In the genomic region with DNA sequence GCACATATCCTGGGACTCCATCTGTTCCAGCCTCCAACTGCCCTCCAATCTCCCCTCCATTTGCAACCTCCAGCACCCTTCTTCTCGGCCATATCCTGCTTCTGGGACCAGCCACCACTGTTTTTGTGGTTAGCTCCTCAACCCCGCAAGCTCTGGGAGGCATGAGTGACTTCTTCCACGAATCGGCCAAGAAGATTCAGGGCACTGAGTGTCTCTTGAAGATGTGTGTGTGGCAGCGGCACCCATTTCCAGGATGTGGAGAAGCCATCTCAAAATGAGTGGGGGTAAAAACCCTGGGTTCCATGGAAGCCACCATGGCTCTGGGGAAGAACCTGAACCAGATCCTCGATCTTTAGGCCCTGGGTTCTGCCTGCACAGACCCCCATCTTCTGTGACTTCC, we compare ENCODE assay signal across 25 cellular contexts.
DNase-seq lines count a peak whose midpoint lies in the region; ATAC-seq lines count a peak whose summit lies in the region.
"Had no signal": no experiment of that assay in that cellular context is flagged by ENCODE, and none has a peak within 500 bp of the region (broad histone marks: within the 10 kb centered on the region; RNA-seq: fewer than 3 reads in every experiment).

No MANE protein-coding gene starts in this region.

- no peak for DNase-seq in activated naive CD4-positive, alpha-beta T cell treated with anti-CD3 and anti-CD28 coated beads, Interleukin-2, amount 50 U/mL, for 16 hours
- DNase-seq in activated naive CD8-positive, alpha-beta T cell treated with anti-CD3 and anti-CD28 coated beads, Interleukin-2, amount 50 U/mL, for 24 hours = no peak
- no peak for DNase-seq in stimulated activated naive CD8-positive, alpha-beta T cell treated with anti-CD3 and anti-CD28 coated beads, Interleukin-15, amount 100 ng/mL, for 72 hours
- DNase-seq in ACHN = no peak
- DNase-seq: activated CD4-positive, CD25-positive, alpha-beta regulatory T cell treated with anti-CD3 and anti-CD28 coated beads, Interleukin-2, amount 50 U/mL, for 72 hours; anterior cingulate cortex; caudate nucleus; DMS79 treated with DMSO at 0.1 percent for 48 hours; dorsolateral prefrontal cortex; H7; left lung; midbrain; NCI-H1105 treated with DMSO at 0.1 percent for 48 hours; NCI-H2107; NCI-H510A treated with DMSO at 0.1 percent for 48 hours; posterior cingulate gyrus; RPMI8226; sigmoid colon; T-helper 9 cell had no signal

- no peaks in the 10 kb centered on the region for H3K27me3 Mint-ChIP-seq in activated naive CD4-positive, alpha-beta T cell treated with anti-CD3 and anti-CD28 coated beads, Interleukin-2, amount 50 U/mL, for 24 hours
- no peaks in the 10 kb centered on the region for H3K27me3 Mint-ChIP-seq in T-helper 1 cell treated with Interleukin-12 subunit alpha and Interleukin-12 subunit beta and Interleukin-4 antibody, amounts not matched to agents 30 μg/mL and 1 μg/mL, for 36 hours (ENCODE audit: low read depth)
- H3K27me3 Mint-ChIP-seq in activated naive CD8-positive, alpha-beta T cell treated with anti-CD3 and anti-CD28 coated beads, Interleukin-2, amount 50 U/mL, for 24 hours = no peaks in the 10 kb centered on the region
- no peaks in the 10 kb centered on the region for H3K27me3 Mint-ChIP-seq in stimulated activated naive CD8-positive, alpha-beta T cell treated with anti-CD3 and anti-CD28 coated beads, Interleukin-15, amount 100 ng/mL, for 72 hours
- H3K27me3 Mint-ChIP-seq: stimulated activated memory B cell treated with anti-CD40 and anti-IgM and Interleukin-4, amounts not matched to agents 10 μg/mL and 1 μg/mL and 100 μg/mL, for 72 hours had no signal

- H3K27ac Mint-ChIP-seq in activated naive CD4-positive, alpha-beta T cell treated with anti-CD3 and anti-CD28 coated beads, Interleukin-2, amount 50 U/mL, for 24 hours = peak overlapping the region; percentile 92
- peak overlapping the region; percentile 45 for H3K27ac Mint-ChIP-seq in T-helper 1 cell treated with Interleukin-12 subunit alpha and Interleukin-12 subunit beta and Interleukin-4 antibody, amounts not matched to agents 30 μg/mL and 1 μg/mL, for 36 hours
- peak overlapping the region; percentile 80 for H3K27ac Mint-ChIP-seq in activated naive CD8-positive, alpha-beta T cell treated with anti-CD3 and anti-CD28 coated beads, Interleukin-2, amount 50 U/mL, for 24 hours
- H3K27ac Mint-ChIP-seq in stimulated activated naive CD8-positive, alpha-beta T cell treated with anti-CD3 and anti-CD28 coated beads, Interleukin-15, amount 100 ng/mL, for 72 hours = peak overlapping the region in 1 of 2 donors; percentile 60
- H3K27ac Mint-ChIP-seq: stimulated activated memory B cell treated with anti-CD40 and anti-IgM and Interleukin-4, amounts not matched to agents 10 μg/mL and 1 μg/mL and 100 μg/mL, for 72 hours had no signal

- H3K36me3 Mint-ChIP-seq in activated naive CD4-positive, alpha-beta T cell treated with anti-CD3 and anti-CD28 coated beads, Interleukin-2, amount 50 U/mL, for 24 hours = peaks cover 8% of the 10 kb centered on the region
- H3K36me3 Mint-ChIP-seq in T-helper 1 cell treated with Interleukin-12 subunit alpha and Interleukin-12 subunit beta and Interleukin-4 antibody, amounts not matched to agents 30 μg/mL and 1 μg/mL, for 36 hours (ENCODE audit: low read depth) = peaks cover 15% of the 10 kb centered on the region
- peaks cover 5% of the 10 kb centered on the region for H3K36me3 Mint-ChIP-seq in activated naive CD8-positive, alpha-beta T cell treated with anti-CD3 and anti-CD28 coated beads, Interleukin-2, amount 50 U/mL, for 24 hours (ENCODE audit: low read depth)

- ATAC-seq in activated naive CD8-positive, alpha-beta T cell treated with anti-CD3 and anti-CD28 coated beads, Interleukin-2, amount 50 U/mL, for 24 hours = peak; percentile 43
- ATAC-seq in stimulated activated naive CD8-positive, alpha-beta T cell treated with anti-CD3 and anti-CD28 coated beads, Interleukin-15, amount 100 ng/mL, for 72 hours = no peak
- ATAC-seq in HG03342 (IDR thresholded peaks at IDR 0.05; ENCODE audit: unreplicated experiment) = no peak
- no peak for ATAC-seq in HG03439 (IDR thresholded peaks at IDR 0.05; ENCODE audit: unreplicated experiment)
- ATAC-seq: left lung; stimulated activated memory B cell treated with anti-CD40 and anti-IgM and Interleukin-4, amounts not matched to agents 10 μg/mL and 1 μg/mL and 100 μg/mL, for 72 hours had no signal

- H3K4me3 Mint-ChIP-seq in activated naive CD4-positive, alpha-beta T cell treated with anti-CD3 and anti-CD28 coated beads, Interleukin-2, amount 50 U/mL, for 24 hours = no peak overlapping the region
- H3K4me3 Mint-ChIP-seq in T-helper 1 cell treated with Interleukin-12 subunit alpha and Interleukin-12 subunit beta and Interleukin-4 antibody, amounts not matched to agents 30 μg/mL and 1 μg/mL, for 36 hours = peak overlapping the region; percentile 5
- peak overlapping the region; percentile 39 for H3K4me3 Mint-ChIP-seq in activated naive CD8-positive, alpha-beta T cell treated with anti-CD3 and anti-CD28 coated beads, Interleukin-2, amount 50 U/mL, for 24 hours
- peak overlapping the region; percentile 42 to 59 for H3K4me3 Mint-ChIP-seq in stimulated activated naive CD8-positive, alpha-beta T cell treated with anti-CD3 and anti-CD28 coated beads, Interleukin-15, amount 100 ng/mL, for 72 hours
- H3K4me3 Mint-ChIP-seq: nephron; stimulated activated memory B cell treated with anti-CD40 and anti-IgM and Interleukin-4, amounts not matched to agents 10 μg/mL and 1 μg/mL and 100 μg/mL, for 72 hours had no signal

- in situ Hi-C loops in ACHN (cut with HindIII; ENCODE audit: low pct_ligation_motif_present, low pct_unique_long_range_greater_than_20kb, low sequenced_read_pairs) = no loop called here

- H3K9me3 Mint-ChIP-seq in activated naive CD4-positive, alpha-beta T cell treated with anti-CD3 and anti-CD28 coated beads, Interleukin-2, amount 50 U/mL, for 24 hours = no peaks in the 10 kb centered on the region
- no peaks in the 10 kb centered on the region for H3K9me3 Mint-ChIP-seq in T-helper 1 cell treated with Interleukin-12 subunit alpha and Interleukin-12 subunit beta and Interleukin-4 antibody, amounts not matched to agents 30 μg/mL and 1 μg/mL, for 36 hours
- H3K9me3 Mint-ChIP-seq in activated naive CD8-positive, alpha-beta T cell treated with anti-CD3 and anti-CD28 coated beads, Interleukin-2, amount 50 U/mL, for 24 hours = no peaks in the 10 kb centered on the region
- H3K9me3 Mint-ChIP-seq in stimulated activated naive CD8-positive, alpha-beta T cell treated with anti-CD3 and anti-CD28 coated beads, Interleukin-15, amount 100 ng/mL, for 72 hours = no peaks in the 10 kb centered on the region
- H3K9me3 Mint-ChIP-seq: nephron; stimulated activated memory B cell treated with anti-CD40 and anti-IgM and Interleukin-4, amounts not matched to agents 10 μg/mL and 1 μg/mL and 100 μg/mL, for 72 hours had no signal

- peaks cover 83% of the 10 kb centered on the region for H3K4me1 Mint-ChIP-seq in activated naive CD4-positive, alpha-beta T cell treated with anti-CD3 and anti-CD28 coated beads, Interleukin-2, amount 50 U/mL, for 24 hours
- peaks cover 39% of the 10 kb centered on the region for H3K4me1 Mint-ChIP-seq in T-helper 1 cell treated with Interleukin-12 subunit alpha and Interleukin-12 subunit beta and Interleukin-4 antibody, amounts not matched to agents 30 μg/mL and 1 μg/mL, for 36 hours (ENCODE audit: low read depth)
- peaks cover 68% of the 10 kb centered on the region for H3K4me1 Mint-ChIP-seq in activated naive CD8-positive, alpha-beta T cell treated with anti-CD3 and anti-CD28 coated beads, Interleukin-2, amount 50 U/mL, for 24 hours
- peaks cover 58% of the 10 kb centered on the region for H3K4me1 Mint-ChIP-seq in stimulated activated naive CD8-positive, alpha-beta T cell treated with anti-CD3 and anti-CD28 coated beads, Interleukin-15, amount 100 ng/mL, for 72 hours
